21 cellular contexts compared by ENCODE assay signal in genomic region chr6:141035312-141036058, GRCh38.
"Had no signal": no experiment of that assay in that cellular context is flagged by ENCODE, and none has a peak within 500 bp of the region (broad histone marks: within the 10 kb centered on the region; RNA-seq: fewer than 3 reads in every experiment).

No MANE protein-coding gene starts in this region.

- H3K27ac ChIP-seq: epithelial cell of prostate, esophagus muscularis mucosa, gastroesophageal sphincter, left ventricle myocardium inferior, right atrium auricular region, tibial artery, upper lobe of left lung, uterus had no signal

- H3K27ac Mint-ChIP-seq: effector memory CD8-positive, alpha-beta T cell; immature natural killer cell; naive thymus-derived CD4-positive, alpha-beta T cell; nephron progenitor cell; stimulated activated effector memory CD8-positive, alpha-beta T cell treated with anti-CD3 and anti-CD28 coated beads, Interleukin-12 subunit alpha, Interleukin-12 subunit beta, amount 100 ng/mL, for 72 hours; stimulated activated naive CD8-positive, alpha-beta T cell treated with anti-CD3 and anti-CD28 coated beads, Interleukin-15, Interleukin-2, amounts not matched to agents 100 ng/mL and 50 ng/mL, for 24 hours had no signal

- H3K36me3 Mint-ChIP-seq: immature natural killer cell; naive thymus-derived CD4-positive, alpha-beta T cell; stimulated activated effector memory CD8-positive, alpha-beta T cell treated with anti-CD3 and anti-CD28 coated beads, Interleukin-12 subunit alpha, Interleukin-12 subunit beta, amount 100 ng/mL, for 72 hours had no signal

- H3K4me3 ChIP-seq: esophagus muscularis mucosa, gastroesophageal sphincter, left ventricle myocardium inferior, lung, right atrium auricular region, smooth muscle cell, tibial artery, upper lobe of left lung, uterus had no signal

- ATAC-seq: effector memory CD8-positive, alpha-beta T cell; gastroesophageal sphincter; naive thymus-derived CD4-positive, alpha-beta T cell; stimulated activated effector memory CD8-positive, alpha-beta T cell treated with anti-CD3 and anti-CD28 coated beads, Interleukin-12 subunit alpha, Interleukin-12 subunit beta, amount 100 ng/mL, for 72 hours had no signal

- H3K9me3 Mint-ChIP-seq: effector memory CD8-positive, alpha-beta T cell; stimulated activated effector memory CD8-positive, alpha-beta T cell treated with anti-CD3 and anti-CD28 coated beads, Interleukin-12 subunit alpha, Interleukin-12 subunit beta, amount 100 ng/mL, for 72 hours; stimulated activated naive CD8-positive, alpha-beta T cell treated with anti-CD3 and anti-CD28 coated beads, Interleukin-15, Interleukin-2, amounts not matched to agents 100 ng/mL and 50 ng/mL, for 24 hours had no signal

- H3K4me1 ChIP-seq: left ventricle myocardium inferior, upper lobe of left lung had no signal

- H3K27me3 ChIP-seq: esophagus muscularis mucosa, gastroesophageal sphincter, right atrium auricular region, tibial artery, upper lobe of left lung, uterus had no signal

- DNase-seq: effector memory CD8-positive, alpha-beta T cell; foreskin fibroblast; glutamatergic neuron; immature natural killer cell; left ventricle myocardium inferior; naive thymus-derived CD4-positive, alpha-beta T cell; nephron progenitor cell; stimulated activated CD4-positive, alpha-beta T cell treated with anti-CD3 and anti-CD28 coated beads, Interleukin-2, amount 100 ng/mL, for 48 hours; stimulated activated CD8-positive, alpha-beta memory T cell treated with anti-CD3 and anti-CD28 coated beads, Interleukin-4, amount 100 ng/mL, for 48 hours; tibial artery; upper lobe of left lung; uterus had no signal

- H3K4me3 Mint-ChIP-seq: effector memory CD8-positive, alpha-beta T cell; immature natural killer cell; naive thymus-derived CD4-positive, alpha-beta T cell; nephron progenitor cell; stimulated activated effector memory CD8-positive, alpha-beta T cell treated with anti-CD3 and anti-CD28 coated beads, Interleukin-12 subunit alpha, Interleukin-12 subunit beta, amount 100 ng/mL, for 72 hours; stimulated activated naive CD8-positive, alpha-beta T cell treated with anti-CD3 and anti-CD28 coated beads, Interleukin-15, Interleukin-2, amounts not matched to agents 100 ng/mL and 50 ng/mL, for 24 hours had no signal

- FAIRE-seq: keratinocyte had no signal

- H3K9me3 ChIP-seq: esophagus muscularis mucosa, gastroesophageal sphincter, left ventricle myocardium inferior, right atrium auricular region, tibial artery, upper lobe of left lung, uterus had no signal

- H3K36me3 ChIP-seq: esophagus muscularis mucosa, gastroesophageal sphincter, left ventricle myocardium inferior, right atrium auricular region, tibial artery, upper lobe of left lung, uterus had no signal

- H3K4me1 Mint-ChIP-seq: immature natural killer cell; naive thymus-derived CD4-positive, alpha-beta T cell; nephron progenitor cell; stimulated activated effector memory CD8-positive, alpha-beta T cell treated with anti-CD3 and anti-CD28 coated beads, Interleukin-12 subunit alpha, Interleukin-12 subunit beta, amount 100 ng/mL, for 72 hours had no signal

- H3K27me3 Mint-ChIP-seq: effector memory CD8-positive, alpha-beta T cell; naive thymus-derived CD4-positive, alpha-beta T cell; stimulated activated naive CD8-positive, alpha-beta T cell treated with anti-CD3 and anti-CD28 coated beads, Interleukin-15, Interleukin-2, amounts not matched to agents 100 ng/mL and 50 ng/mL, for 24 hours had no signal

- H3K4me2 ChIP-seq: smooth muscle cell had no signal
